1 cellular context compared by ENCODE assay signal in the genomic region with DNA sequence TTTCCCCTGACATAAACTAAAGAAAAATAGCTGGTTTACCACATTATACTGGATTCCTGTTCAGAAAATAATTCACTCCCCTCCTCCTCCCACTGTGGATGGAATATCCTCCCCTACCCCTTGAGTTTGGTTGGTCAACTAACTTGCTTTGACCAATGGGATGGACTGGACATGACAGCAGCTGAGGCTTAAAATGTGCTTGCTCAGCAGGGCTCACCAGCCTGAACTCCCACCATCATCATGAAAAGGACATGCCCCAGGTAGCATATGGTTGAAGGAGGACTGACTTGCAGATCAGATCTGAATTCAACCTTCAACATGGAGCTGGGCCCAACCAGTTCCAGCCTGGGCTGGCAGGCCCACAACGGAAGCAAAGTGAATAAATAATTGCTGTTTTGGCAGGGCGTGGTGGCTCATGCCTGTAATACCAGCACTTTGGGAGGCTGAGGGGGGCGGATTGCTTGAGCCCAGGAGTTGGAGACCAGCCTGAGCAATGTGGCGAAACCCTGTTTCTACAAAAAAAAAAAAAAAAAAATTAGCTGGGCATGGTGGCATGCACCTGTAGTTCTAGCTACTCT.
TF ChIP-seq lines count a peak whose summit lies in the region.

No MANE protein-coding gene starts in this region.

TF ChIP-seq in GM23338, 12 proteins besides CTCF, POLR2A, EP300 and RAD21 (continued from another document):
- no peak for TF ChIP-seq ZNF331 (CRISPR knock-in tag; IDR thresholded peaks at IDR 0.05; ENCODE audit: low read depth)
- TF ChIP-seq, protein P1, sequence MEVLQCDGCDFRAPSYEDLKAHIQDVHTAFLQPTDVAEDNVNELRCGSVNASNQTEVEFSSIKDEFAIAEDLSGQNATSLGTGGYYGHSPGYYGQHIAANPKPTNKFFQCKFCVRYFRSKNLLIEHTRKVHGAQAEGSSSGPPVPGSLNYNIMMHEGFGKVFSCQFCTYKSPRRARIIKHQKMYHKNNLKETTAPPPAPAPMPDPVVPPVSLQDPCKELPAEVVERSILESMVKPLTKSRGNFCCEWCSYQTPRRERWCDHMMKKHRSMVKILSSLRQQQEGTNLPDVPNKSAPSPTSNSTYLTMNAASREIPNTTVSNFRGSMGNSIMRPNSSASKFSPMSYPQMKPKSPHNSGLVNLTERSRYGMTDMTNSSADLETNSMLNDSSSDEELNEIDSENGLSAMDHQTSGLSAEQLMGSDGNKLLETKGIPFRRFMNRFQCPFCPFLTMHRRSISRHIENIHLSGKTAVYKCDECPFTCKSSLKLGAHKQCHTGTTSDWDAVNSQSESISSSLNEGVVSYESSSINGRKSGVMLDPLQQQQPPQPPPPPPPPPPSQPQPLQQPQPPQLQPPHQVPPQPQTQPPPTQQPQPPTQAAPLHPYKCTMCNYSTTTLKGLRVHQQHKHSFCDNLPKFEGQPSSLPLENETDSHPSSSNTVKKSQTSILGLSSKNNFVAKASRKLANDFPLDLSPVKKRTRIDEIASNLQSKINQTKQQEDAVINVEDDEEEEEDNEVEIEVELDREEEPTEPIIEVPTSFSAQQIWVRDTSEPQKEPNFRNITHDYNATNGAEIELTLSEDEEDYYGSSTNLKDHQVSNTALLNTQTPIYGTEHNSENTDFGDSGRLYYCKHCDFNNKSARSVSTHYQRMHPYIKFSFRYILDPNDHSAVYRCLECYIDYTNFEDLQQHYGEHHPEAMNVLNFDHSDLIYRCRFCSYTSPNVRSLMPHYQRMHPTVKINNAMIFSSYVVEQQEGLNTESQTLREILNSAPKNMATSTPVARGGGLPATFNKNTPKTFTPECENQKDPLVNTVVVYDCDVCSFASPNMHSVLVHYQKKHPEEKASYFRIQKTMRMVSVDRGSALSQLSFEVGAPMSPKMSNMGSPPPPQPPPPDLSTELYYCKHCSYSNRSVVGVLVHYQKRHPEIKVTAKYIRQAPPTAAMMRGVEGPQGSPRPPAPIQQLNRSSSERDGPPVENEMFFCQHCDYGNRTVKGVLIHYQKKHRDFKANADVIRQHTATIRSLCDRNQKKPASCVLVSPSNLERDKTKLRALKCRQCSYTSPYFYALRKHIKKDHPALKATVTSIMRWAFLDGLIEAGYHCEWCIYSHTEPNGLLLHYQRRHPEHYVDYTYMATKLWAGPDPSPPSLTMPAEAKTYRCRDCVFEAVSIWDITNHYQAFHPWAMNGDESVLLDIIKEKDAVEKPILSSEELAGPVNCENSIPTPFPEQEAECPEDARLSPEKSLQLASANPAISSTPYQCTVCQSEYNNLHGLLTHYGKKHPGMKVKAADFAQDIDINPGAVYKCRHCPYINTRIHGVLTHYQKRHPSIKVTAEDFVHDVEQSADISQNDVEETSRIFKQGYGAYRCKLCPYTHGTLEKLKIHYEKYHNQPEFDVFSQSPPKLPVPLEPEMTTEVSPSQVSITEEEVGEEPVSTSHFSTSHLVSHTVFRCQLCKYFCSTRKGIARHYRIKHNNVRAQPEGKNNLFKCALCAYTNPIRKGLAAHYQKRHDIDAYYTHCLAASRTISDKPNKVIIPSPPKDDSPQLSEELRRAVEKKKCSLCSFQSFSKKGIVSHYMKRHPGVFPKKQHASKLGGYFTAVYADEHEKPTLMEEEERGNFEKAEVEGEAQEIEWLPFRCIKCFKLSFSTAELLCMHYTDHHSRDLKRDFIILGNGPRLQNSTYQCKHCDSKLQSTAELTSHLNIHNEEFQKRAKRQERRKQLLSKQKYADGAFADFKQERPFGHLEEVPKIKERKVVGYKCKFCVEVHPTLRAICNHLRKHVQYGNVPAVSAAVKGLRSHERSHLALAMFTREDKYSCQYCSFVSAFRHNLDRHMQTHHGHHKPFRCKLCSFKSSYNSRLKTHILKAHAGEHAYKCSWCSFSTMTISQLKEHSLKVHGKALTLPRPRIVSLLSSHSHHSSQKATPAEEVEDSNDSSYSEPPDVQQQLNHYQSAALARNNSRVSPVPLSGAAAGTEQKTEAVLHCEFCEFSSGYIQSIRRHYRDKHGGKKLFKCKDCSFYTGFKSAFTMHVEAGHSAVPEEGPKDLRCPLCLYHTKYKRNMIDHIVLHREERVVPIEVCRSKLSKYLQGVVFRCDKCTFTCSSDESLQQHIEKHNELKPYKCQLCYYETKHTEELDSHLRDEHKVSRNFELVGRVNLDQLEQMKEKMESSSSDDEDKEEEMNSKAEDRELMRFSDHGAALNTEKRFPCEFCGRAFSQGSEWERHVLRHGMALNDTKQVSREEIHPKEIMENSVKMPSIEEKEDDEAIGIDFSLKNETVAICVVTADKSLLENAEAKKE (CRISPR knock-in tag; IDR thresholded peaks at IDR 0.05): no peak
- no peak for TF ChIP-seq NANOG (IDR thresholded peaks at IDR 0.05; ENCODE audit: borderline replicate concordance)
- TF ChIP-seq EZH2phosphoT487 (IDR thresholded peaks at IDR 0.05; ENCODE audit: unreplicated experiment): no peak
- TF ChIP-seq POLR2AphosphoS5 (IDR thresholded peaks at IDR 0.05; ENCODE audit: low read depth): no peak
